In the genomic region with DNA sequence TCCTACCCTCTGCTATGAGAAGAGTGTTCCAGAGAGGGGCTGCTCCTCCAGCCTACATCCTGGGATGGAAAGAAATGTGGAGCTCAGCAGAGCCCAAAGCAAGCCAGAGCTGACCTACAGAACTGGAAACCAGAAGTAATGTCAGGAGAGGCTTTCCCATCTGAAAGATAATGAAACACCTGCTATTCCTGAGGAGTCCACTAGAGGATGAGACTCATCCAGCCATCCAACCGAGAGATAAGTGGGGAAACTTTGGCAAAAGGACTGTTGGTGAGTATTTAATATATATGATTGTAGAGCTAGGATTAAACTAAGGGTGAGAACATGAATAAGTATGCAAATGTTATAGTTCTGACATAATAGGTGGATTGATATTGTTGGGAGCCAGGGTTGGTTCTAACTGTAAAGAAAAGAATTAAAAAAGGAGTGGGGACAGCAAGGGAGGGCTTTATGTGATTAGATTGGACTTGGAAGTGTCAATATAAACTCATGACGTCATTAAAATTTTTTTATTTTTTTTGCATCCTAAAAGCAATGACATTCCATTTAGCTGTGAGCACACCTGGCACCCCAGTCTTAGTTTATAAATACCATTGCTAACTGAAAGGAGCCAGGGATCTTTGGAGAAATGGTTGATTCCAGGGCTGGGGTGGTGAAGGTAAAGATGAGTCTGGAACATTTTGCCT, we compare ENCODE assay signal across 13 cellular contexts.
DNase-seq lines count a peak whose midpoint lies in the region; ATAC-seq and TF ChIP-seq lines count a peak whose summit lies in the region.
"Had no signal": no experiment of that assay in that cellular context is flagged by ENCODE, and none has a peak within 500 bp of the region (broad histone marks: within the 10 kb centered on the region; RNA-seq: fewer than 3 reads in every experiment).

No MANE protein-coding gene starts in this region.

- POLR2A ChIA-PET in PC-3 (lab: Charles Lee; ENCODE audit: unreplicated experiment), result no interaction called here

- TF ChIP-seq CTCF in heart right ventricle (IDR thresholded peaks at IDR 0.05) (no peak), PC-3 (conservative IDR thresholded peaks at IDR 0.05; ENCODE audit: low read depth, low read length) (peak; percentile 49), fibroblast of the aortic adventitia (IDR thresholded peaks at IDR 0.05; ENCODE audit: insufficient read depth, low read length) (peak; percentile 61), uterus (IDR thresholded peaks at IDR 0.05) (no peak)

- H4K20me1 ChIP-seq in PC-3 (ENCODE audit: low read length), result no peaks in the 10 kb centered on the region

- H2AFZ ChIP-seq in PC-3 (ENCODE audit: low read length), result no peak overlapping the region

- H3K4me1 ChIP-seq in heart right ventricle (peaks cover 0 to 41% (median 26%) of the 10 kb centered on the region in 9 donors), PC-3 (ENCODE audit: insufficient read depth, low read length) (no peaks in the 10 kb centered on the region), uterus (peaks cover 3 to 6% of the 10 kb centered on the region in 2 donors)

- peak overlapping the region in 6 of 10 donors; percentile 21 to 82 (median 64) for H3K27ac ChIP-seq in heart right ventricle
- H3K27ac ChIP-seq in PC-3 (ENCODE audit: low read length), result no peak overlapping the region
- H3K27ac ChIP-seq in uterus, result peak overlapping the region; percentile 97
- H3K27ac ChIP-seq: esophagus squamous epithelium had no signal

- H3K4me2 ChIP-seq in PC-3 (ENCODE audit: low read length), result no peak overlapping the region

- no peak overlapping the region for H3K9ac ChIP-seq in PC-3 (ENCODE audit: low read length)

- no peak for TF ChIP-seq POLR2A in uterus (IDR thresholded peaks at IDR 0.05)

- H3K27me3 ChIP-seq in heart right ventricle (peaks cover 0 to 4% (median 0%) of the 10 kb centered on the region in 7 donors), PC-3 (ENCODE audit: low read length) (peaks cover 27% of the 10 kb centered on the region), uterus (no peaks in the 10 kb centered on the region)
- H3K27me3 ChIP-seq: esophagus squamous epithelium had no signal

- no peaks in the 10 kb centered on the region; the same call in 1 of the 2 replicates for H3K9me2 ChIP-seq in PC-3 (replicated peaks; ENCODE audit: low read length)

- no peaks in the 10 kb centered on the region for H3K79me2 ChIP-seq in PC-3 (ENCODE audit: low read length)

- intact Hi-C loops in heart right ventricle (cut with DNase I), result no loop called here
- intact Hi-C loops in left cardiac atrium (cut with DNase I), result loop anchor here in 1 of 2 donors (10.0 kb wide), 1 partner anchor 84 kb away; no protein-coding TSS in a partner anchor
- intact Hi-C loops in PC-3 (cut with micrococcal nuclease), result no loop called here
- intact Hi-C loops in uterus (cut with DNase I; ENCODE audit: low total_unique reads), result no loop called here

- DNase-seq in heart right ventricle (no peak), left cardiac atrium (no peak), PC-3 (peak; percentile 22), fibroblast of the aortic adventitia (ENCODE audit: low read depth) (no peak), uterus (no peak), pons (ENCODE audit: low spot score) (no peak), hypothalamus (lab: John Stamatoyannopoulos, UW) (no peak)
- DNase-seq: activated effector memory CD4-positive, alpha-beta T cell treated with anti-CD3 and anti-CD28 coated beads, Interleukin-2, amount 50 U/mL, for 16 hours; CD4-positive, CD25-positive, alpha-beta regulatory T cell; esophagus squamous epithelium; NCI-H1105; stimulated activated CD4-positive, alpha-beta T cell treated with anti-CD3 and anti-CD28 coated beads, Interleukin-1b, Interleukin-23, amount 100 ng/mL, for 48 hours had no signal

- CTCF ChIA-PET in PC-3 (lab: Charles Lee), result interaction anchor here (0.6 kb wide), 1 partner anchor 381 kb away, joined by 3 read pairs; no protein-coding TSS in a partner anchor

- BruUV-seq in PC-3 (replicated peaks; lab: Mats Ljungman, UMichigan), result no TSS peak

- WGBS in heart right ventricle, 2 donors, result 80 to 84% methylated on average over 2 of the region's 2 CpGs

- H3K9me3 ChIP-seq in heart right ventricle, result no peaks in the 10 kb centered on the region
- no peaks in the 10 kb centered on the region for H3K9me3 ChIP-seq in PC-3 (ENCODE audit: low read length)
- H3K9me3 ChIP-seq in uterus, result no peaks in the 10 kb centered on the region
- H3K9me3 ChIP-seq: esophagus squamous epithelium had no signal

- H3K4me3 ChIP-seq in heart right ventricle (no peak overlapping the region), PC-3 (ENCODE audit: low read length) (no peak overlapping the region), fibroblast of the aortic adventitia (ENCODE audit: low read depth, low read length) (no peak overlapping the region), uterus (no peak overlapping the region)
- H3K4me3 ChIP-seq: esophagus squamous epithelium had no signal

- no peak for ATAC-seq in heart right ventricle
- ATAC-seq in left cardiac atrium, result no peak
- ATAC-seq in PC-3, result peak; percentile 38; the same call in 1 of the 2 replicates
- no peak for ATAC-seq in HG03354 (IDR thresholded peaks at IDR 0.05; ENCODE audit: poor library complexity, severe bottlenecking, unreplicated experiment)

- no peaks in the 10 kb centered on the region for H3F3A ChIP-seq in PC-3 (ENCODE audit: low read length, unreplicated experiment)

- H3K36me3 ChIP-seq in heart right ventricle, result no peaks in the 10 kb centered on the region
- H3K36me3 ChIP-seq in PC-3 (ENCODE audit: low read depth, low read length), result no peaks in the 10 kb centered on the region
- no peaks in the 10 kb centered on the region for H3K36me3 ChIP-seq in uterus
- H3K36me3 ChIP-seq: esophagus squamous epithelium had no signal

Comparison
In these comparisons a context has a peak if more than half of its experiments do, and no peak if none do; other contexts are left out.
1. CTCF ChIP-seq: peak in PC-3 (single experiment) and fibroblast of the aortic adventitia (single experiment); none in heart right ventricle (0 of 9) and uterus (0 of 4).